Comparison of ENCODE assay signal across 25 cellular contexts in genomic region chr20:43545837-43546578, GRCh38. TPM values are rescaled to one million over a fixed set of nuclear protein-coding genes. Genes with fewer than 3 reads are reported as not detected.
"Had no signal": no experiment of that assay in that cellular context is flagged by ENCODE, and none has a peak within 500 bp of the region (broad histone marks: within the 10 kb centered on the region; RNA-seq: fewer than 3 reads in every experiment).

No MANE protein-coding gene starts in this region.

- H3K4me1 ChIP-seq: adrenal gland, gastroesophageal sphincter, pancreas, psoas muscle, stomach, tibial artery had no signal

- H3K27ac ChIP-seq: adrenal gland, body of pancreas, coronary artery, dorsolateral prefrontal cortex, gastroesophageal sphincter, hepatocyte, neutrophil, pancreas, psoas muscle, stomach, tibial artery had no signal

- H3K4me3 ChIP-seq: adrenal gland, body of pancreas, coronary artery, dorsolateral prefrontal cortex, gastroesophageal sphincter, hepatocyte, pancreas, psoas muscle, smooth muscle cell, stomach, tibial artery had no signal

- H2AFZ ChIP-seq: hepatocyte had no signal

- DNase-seq: activated CD4-positive, alpha-beta T cell treated with anti-CD3 and anti-CD28 coated beads for 4 hours; activated CD4-positive, alpha-beta T cell treated with anti-CD3 and anti-CD28 coated beads, Interleukin-2, amount 50 U/mL, for 4 hours; activated naive CD4-positive, alpha-beta T cell treated with anti-CD3 and anti-CD28 coated beads for 36 hours; activated naive CD8-positive, alpha-beta T cell treated with anti-CD3 and anti-CD28 coated beads for 36 hours; activated T-cell treated with anti-CD3 and anti-CD28 coated beads for 4 hours; activated T-cell treated with anti-CD3 and anti-CD28 coated beads, Interleukin-2, amount 50 U/mL, for 72 hours; adrenal gland; effector memory CD4-positive, alpha-beta T cell; islet precursor cell; left ventricle myocardium superior; pancreas; psoas muscle; stimulated activated CD4-positive, alpha-beta T cell treated with anti-CD3 and anti-CD28 coated beads, Interleukin-15, amount 100 ng/mL, for 24 hours; stimulated activated CD4-positive, alpha-beta T cell treated with anti-CD3 and anti-CD28 coated beads, Interleukin-2, amount 100 ng/mL, for 24 hours; stimulated activated naive B cell treated with anti-CD40 and anti-IgM and Interleukin-4, amounts not matched to agents 10 μg/mL and 1 μg/mL and 100 μg/mL, for 72 hours; stomach had no signal

- H3K27me3 ChIP-seq: adrenal gland, body of pancreas, dorsolateral prefrontal cortex, gastroesophageal sphincter, hepatocyte, neutrophil, pancreas, stomach, tibial artery had no signal

- H3K9me3 ChIP-seq: adrenal gland, body of pancreas, neutrophil, pancreas, psoas muscle, stomach, tibial artery had no signal

- H3K36me3 ChIP-seq: adrenal gland, pancreas had no signal

- H3K4me2 ChIP-seq: hepatocyte, smooth muscle cell had no signal

- H3K79me2 ChIP-seq: hepatocyte had no signal

RNA-seq across cellular contexts. Expression of gene SGK2, which starts 12.8 kb away (rescaled TPM):
- total RNA-seq: lung microvascular endothelial cell had no signal
